26 cellular contexts compared by ENCODE assay signal in genomic region chr10:117255835-117256460, GRCh38. TPM values are rescaled to one million over a fixed set of nuclear protein-coding genes. Genes with fewer than 3 reads are reported as not detected.
DNase-seq lines count a peak whose midpoint lies in the region; ATAC-seq and TF ChIP-seq lines count a peak whose summit lies in the region.
"Had no signal": no experiment of that assay in that cellular context is flagged by ENCODE, and none has a peak within 500 bp of the region (broad histone marks: within the 10 kb centered on the region; RNA-seq: fewer than 3 reads in every experiment).

No MANE protein-coding gene starts in this region.

- no peak overlapping the region for H3K27ac ChIP-seq in right atrium auricular region
- H3K27ac ChIP-seq in heart right ventricle = no peak overlapping the region
- no peak overlapping the region for H3K27ac ChIP-seq in HEK293 (ENCODE audit: extremely low read depth, low read depth, low read length)
- H3K27ac ChIP-seq: A549; BLaER1 treated with 17β-estradiol and CSF1 and Interleukin-3, amounts not matched to agents 10 nM and 100 nM had no signal

- WGBS in heart right ventricle, 2 donors = 88 to 92% methylated on average over 9 of the region's 9 CpGs

- no peak for TF ChIP-seq CTCF in right atrium auricular region (IDR thresholded peaks at IDR 0.05)
- TF ChIP-seq CTCF in heart right ventricle (IDR thresholded peaks at IDR 0.05) = no peak
- no peak for TF ChIP-seq CTCF in HEK293 (tag by site-specific recombination; IDR thresholded peaks at IDR 0.05)
- no peak for TF ChIP-seq CTCF in osteocyte (IDR thresholded peaks at IDR 0.05)

- H3K27me3 ChIP-seq in right atrium auricular region (no peaks in the 10 kb centered on the region), heart right ventricle (peaks cover 0 to 77% (median 46%) of the 10 kb centered on the region in 7 donors)
- H3K27me3 ChIP-seq: BE2C; BLaER1 treated with 17β-estradiol and CSF1 and Interleukin-3, amounts not matched to agents 10 nM and 100 nM had no signal

- no peaks in the 10 kb centered on the region for H3K36me3 Mint-ChIP-seq in osteocyte (ENCODE audit: unreplicated experiment)
- H3K36me3 Mint-ChIP-seq: CD14-positive monocyte; CD8-positive, alpha-beta memory T cell had no signal

- no peak overlapping the region for H3K4me3 Mint-ChIP-seq in osteocyte (ENCODE audit: unreplicated experiment)
- H3K4me3 Mint-ChIP-seq: CD14-positive monocyte; CD4-positive, alpha-beta T cell; CD8-positive, alpha-beta memory T cell had no signal

- H3K27ac Mint-ChIP-seq in osteocyte (ENCODE audit: unreplicated experiment) = no peak overlapping the region
- H3K27ac Mint-ChIP-seq: CD4-positive, alpha-beta T cell; CD8-positive, alpha-beta memory T cell had no signal

- H3K9me3 Mint-ChIP-seq in osteocyte (ENCODE audit: unreplicated experiment) = no peaks in the 10 kb centered on the region
- H3K9me3 Mint-ChIP-seq: CD14-positive monocyte; CD4-positive, alpha-beta T cell; CD8-positive, alpha-beta memory T cell had no signal

- peaks cover 42% of the 10 kb centered on the region for H3K27me3 Mint-ChIP-seq in osteocyte (ENCODE audit: unreplicated experiment)

- CTCF ChIA-PET in HEK293 (lab: Yijun Ruan, JAX) = no interaction called here

- POLR2A ChIA-PET in HEK293 (lab: Yijun Ruan, JAX) = no interaction called here

- H3K36me3 ChIP-seq in right atrium auricular region (no peaks in the 10 kb centered on the region), heart right ventricle (no peaks in the 10 kb centered on the region), HEK293 (ENCODE audit: control insufficient read depth in 2 of 2, insufficient read depth in 1 of 2, low read length in 2 of 2) (no peaks in the 10 kb centered on the region)
- H3K36me3 ChIP-seq: BE2C; BLaER1 treated with 17β-estradiol and CSF1 and Interleukin-3, amounts not matched to agents 10 nM and 100 nM; HAP-1 had no signal

- ATAC-seq in heart right ventricle = no peak
- ATAC-seq: A549 had no signal

- H3K4me3 ChIP-seq in right atrium auricular region (no peak overlapping the region), heart right ventricle (no peak overlapping the region), HEK293 (ENCODE audit: low read depth, low read length) (no peak overlapping the region)
- H3K4me3 ChIP-seq: A549; BLaER1 treated with 17β-estradiol and CSF1 and Interleukin-3, amounts not matched to agents 10 nM and 100 nM; HAP-1 had no signal

- H3K4me1 ChIP-seq in right atrium auricular region (no peaks in the 10 kb centered on the region), heart right ventricle (no peaks in the 10 kb centered on the region), HEK293 (ENCODE audit: control insufficient read depth, insufficient read depth, low read length) (no peaks in the 10 kb centered on the region)
- H3K4me1 ChIP-seq: A549, HAP-1 had no signal

- DNase-seq in right atrium auricular region (ENCODE audit: low spot score) = peak; percentile 43
- no peak for DNase-seq in heart right ventricle
- peak; percentile 17 for DNase-seq in ecto neural progenitor cell (ENCODE audit: low spot score)
- DNase-seq in osteocyte (ENCODE audit: extremely low spot score, unreplicated experiment) = peak; percentile 69
- no peak for DNase-seq in stimulated activated CD4-positive, alpha-beta T cell treated with anti-CD3 and anti-CD28 coated beads, Interleukin-2, amount 100 ng/mL, for 48 hours
- DNase-seq in NCI-H1048 (lab: John Stamatoyannopoulos, UW) = no peak
- DNase-seq in NCI-H1694 (lab: John Stamatoyannopoulos, UW) = no peak
- DNase-seq: 8988T; ACHN; AML-193; BE2C; Calu3; CD4-positive, alpha-beta T cell; CD8-positive, alpha-beta memory T cell; COR-L47; DMS53; DMS79 treated with DMSO at 0.1 percent for 48 hours; GF-D8; GOT3 had no signal

- no peaks in the 10 kb centered on the region for H3K9me3 ChIP-seq in right atrium auricular region
- no peaks in the 10 kb centered on the region for H3K9me3 ChIP-seq in heart right ventricle
- no peaks in the 10 kb centered on the region for H3K9me3 ChIP-seq in HEK293 (ENCODE audit: control insufficient read depth, insufficient read depth, low read depth, low read length)
- H3K9me3 ChIP-seq: A549; BE2C; BLaER1 treated with 17β-estradiol and CSF1 and Interleukin-3, amounts not matched to agents 10 nM and 100 nM; HAP-1 had no signal

- intact Hi-C loops in heart right ventricle (cut with DNase I) = no loop called here

- peaks cover 2% of the 10 kb centered on the region for H3K4me1 Mint-ChIP-seq in osteocyte (ENCODE audit: unreplicated experiment)

TF ChIP-seq in HEK293, 187 proteins besides CTCF, POLR2A, EP300 and RAD21:
- TF ChIP-seq ZIC2 (tag by site-specific recombination; IDR thresholded peaks at IDR 0.05) (peak; percentile 51), ZBTB49 (tag by site-specific recombination; IDR thresholded peaks at IDR 0.05; ENCODE audit: low read depth) (no peak), BCL11B (tag by site-specific recombination; IDR thresholded peaks at IDR 0.05; ENCODE audit: low read depth) (no peak)

RNA-seq across cellular contexts. Expression of gene SLC18A2, which starts 15.0 kb away (rescaled TPM):
- total RNA-seq in right atrium auricular region (under 1 TPM in 1 of 2 donors, not detected in 1; 0.22 TPM), heart right ventricle (under 1 TPM in 9 of 10 donors, not detected in 1; 0.12 to 0.47 (median 0.20) TPM), osteocyte (not detected in 2 replicates)
- under 1 TPM; 0.07 to 0.12 TPM for polyA plus RNA-seq in heart right ventricle
- total RNA-seq: Calu3, Daoy, G401 had no signal

RNA-seq across cellular contexts. Expression of gene KCNK18, which starts 58.7 kb away (rescaled TPM):
- total RNA-seq in right atrium auricular region = not detected
- not detected for total RNA-seq in heart right ventricle
- polyA plus RNA-seq in heart right ventricle = not detected
- not detected in 2 replicates for total RNA-seq in osteocyte
- total RNA-seq: Calu3; CD4-positive, alpha-beta T cell; CD8-positive, alpha-beta memory T cell; Daoy; G401 had no signal
- polyA plus RNA-seq: A549; CD14-positive monocyte; CD8-positive, alpha-beta memory T cell had no signal

Comparison
In these comparisons a context has a peak if more than half of its experiments do, and no peak if none do; other contexts are left out.
1. DNase-seq: peak in right atrium auricular region (single experiment), ecto neural progenitor cell (single experiment) and osteocyte (single experiment); none in heart right ventricle (0 of 2), stimulated activated CD4-positive, alpha-beta T cell treated with anti-CD3 and anti-CD28 coated beads, Interleukin-2, amount 100 ng/mL, for 48 hours (0 of 2), NCI-H1048 (single experiment) and NCI-H1694 (single experiment).